27 cellular contexts compared by ENCODE assay signal in genomic region chr14:48744202-48744601, GRCh38.
"Had no signal": no experiment of that assay in that cellular context is flagged by ENCODE, and none has a peak within 500 bp of the region (broad histone marks: within the 10 kb centered on the region; RNA-seq: fewer than 3 reads in every experiment).

No MANE protein-coding gene starts in this region.

- H3K4me3 ChIP-seq: stomach, suprapubic skin, testis, thoracic aorta, thyroid gland, tibial artery, tibial nerve, transverse colon, upper lobe of left lung, upper lobe of right lung, uterus, vagina had no signal

- H3K9me3 ChIP-seq: suprapubic skin, testis, thoracic aorta, thyroid gland, tibial artery, tibial nerve, upper lobe of left lung, upper lobe of right lung, uterus, vagina had no signal

- H3K4me1 ChIP-seq: stomach, suprapubic skin, testis, tibial nerve, transverse colon, upper lobe of left lung, upper lobe of right lung, uterus, vagina had no signal

- FAIRE-seq: urothelium cell line had no signal

- ATAC-seq: stimulated activated effector memory CD8-positive, alpha-beta T cell treated with anti-CD3 and anti-CD28 coated beads, Interleukin-12 subunit alpha, Interleukin-12 subunit beta, amount 100 ng/mL, for 72 hours; stimulated activated memory B cell treated with anti-CD40 and anti-IgM and Interleukin-4, amounts not matched to agents 10 μg/mL and 1 μg/mL and 100 μg/mL, for 72 hours; stimulated activated naive B cell treated with anti-CD40 and anti-IgM and Interleukin-4, amounts not matched to agents 10 μg/mL and 1 μg/mL and 100 μg/mL, for 72 hours; stimulated activated naive CD8-positive, alpha-beta T cell treated with anti-CD3 and anti-CD28 coated beads, Interleukin-15, amount 100 ng/mL, for 72 hours; stimulated activated naive CD8-positive, alpha-beta T cell treated with anti-CD3 and anti-CD28 coated beads, Interleukin-15, Interleukin-2, amounts not matched to agents 100 U/mL and 50 U/mL, for 24 hours; upper lobe of right lung had no signal

- H3K36me3 ChIP-seq: stomach, suprapubic skin, thoracic aorta, thyroid gland, tibial artery, tibial nerve, transverse colon, upper lobe of left lung, upper lobe of right lung, uterus, vagina had no signal

- H3K27ac ChIP-seq: stomach, suprapubic skin, testis, thoracic aorta, thyroid gland, tibial artery, tibial nerve, transverse colon, upper lobe of left lung, upper lobe of right lung, uterus, vagina had no signal

- DNase-seq: stimulated activated CD4-positive, alpha-beta T cell treated with anti-CD3 and anti-CD28 coated beads, Interleukin-2, amount 100 ng/mL, for 48 hours; stimulated activated CD4-positive, alpha-beta T cell treated with anti-CD3 and anti-CD28 coated beads, Interleukin-4, amount 100 ng/mL, for 1 hour; stimulated activated CD4-positive, alpha-beta T cell treated with anti-CD3 and anti-CD28 coated beads, Interleukin-4, amount 100 ng/mL, for 24 hours; stimulated activated CD4-positive, alpha-beta T cell treated with anti-CD3 and anti-CD28 coated beads, Interleukin-4, amount 100 ng/mL, for 4 hours; stimulated activated CD8-positive, alpha-beta memory T cell treated with anti-CD3 and anti-CD28 coated beads, Interleukin-4, amount 100 ng/mL, for 48 hours; stimulated activated naive B cell treated with anti-CD40 and anti-IgM and Interleukin-4, amounts not matched to agents 10 μg/mL and 1 μg/mL and 100 μg/mL, for 72 hours; stimulated activated naive CD4-positive, alpha-beta T cell; stimulated activated naive CD4-positive, alpha-beta T cell treated with Interleukin-2 at 50 U/mL for 16 hours; stimulated activated naive CD8-positive, alpha-beta T cell treated with anti-CD3 and anti-CD28 coated beads, Interleukin-15, amount 100 ng/mL, for 72 hours; stimulated activated naive CD8-positive, alpha-beta T cell treated with anti-CD3 and anti-CD28 coated beads, Interleukin-15, Interleukin-2, amounts not matched to agents 100 U/mL and 50 U/mL, for 24 hours; stomach; substantia nigra; testis; thyroid gland; tibial artery; transverse colon; trophoblast cell; upper lobe of left lung; upper lobe of right lung; uterus had no signal

- H3K27me3 ChIP-seq: stomach, suprapubic skin, testis, thyroid gland, tibial artery, tibial nerve, transverse colon, upper lobe of left lung, upper lobe of right lung, uterus, vagina had no signal
